ENCODE assay signal across 9 cellular contexts in the genomic region with DNA sequence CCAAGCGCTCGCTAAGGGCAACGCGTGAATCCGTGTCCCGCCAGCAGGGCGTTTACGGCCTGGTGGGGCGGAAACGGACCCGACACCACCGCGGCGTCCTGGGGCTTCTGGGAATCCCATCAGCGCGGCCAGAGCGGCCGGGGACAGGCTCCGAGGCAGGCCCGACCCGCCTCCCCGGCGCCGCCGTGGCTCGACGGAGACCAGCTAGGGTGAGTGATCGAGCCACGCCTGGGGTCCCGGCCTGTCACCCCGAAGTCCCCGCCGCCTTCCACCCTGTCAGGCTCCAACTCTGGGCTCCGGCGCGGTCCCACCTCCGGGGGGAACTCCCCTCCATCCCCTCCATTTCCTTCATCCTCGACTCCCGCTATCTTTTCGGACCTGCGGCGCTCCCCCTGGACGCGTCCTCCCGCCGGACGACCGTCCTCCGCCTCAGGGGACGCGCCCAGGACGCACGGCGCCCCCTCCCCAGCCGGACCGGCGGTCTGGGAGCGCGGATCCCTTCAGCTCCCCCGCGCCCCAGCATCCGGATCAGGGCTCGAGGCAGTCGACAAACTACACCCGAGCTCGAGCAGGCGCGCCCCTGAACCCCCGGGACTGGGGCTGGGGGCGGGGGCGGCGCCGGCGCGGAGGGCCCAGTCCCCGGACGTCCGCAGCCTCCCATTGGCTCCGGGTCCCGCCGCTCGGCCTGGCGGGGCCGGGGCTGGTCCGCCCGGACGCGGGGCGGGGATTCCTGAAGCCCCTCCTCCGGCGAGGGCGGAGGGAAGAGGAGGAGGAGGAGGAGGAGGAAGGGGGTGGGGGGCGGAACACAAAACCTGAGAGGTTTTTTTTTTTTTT. TPM values are rescaled to one million over a fixed set of nuclear protein-coding genes. Genes with fewer than 3 reads are reported as not detected.
DNase-seq lines count a peak whose midpoint lies in the region; ATAC-seq, FAIRE-seq and TF ChIP-seq lines count a peak whose summit lies in the region.
"Had no signal": no experiment of that assay in that cellular context is flagged by ENCODE, and none has a peak within 500 bp of the region (broad histone marks: within the 10 kb centered on the region; RNA-seq: fewer than 3 reads in every experiment).

No MANE protein-coding gene starts in this region.

- H3K36me3 Mint-ChIP-seq in dendritic cell treated with granulocyte-macrophage colony-stimulating factor and Interleukin-4, amounts not matched to agents 40 ng/mL and 50 ng/mL, for 4 days (ENCODE audit: low read depth), result peaks cover 28% of the 10 kb centered on the region

- H3K4me2 ChIP-seq in BLaER1, result peak overlapping the region; percentile 87

- no peaks in the 10 kb centered on the region for H3K27me3 ChIP-seq in BLaER1
- no peaks in the 10 kb centered on the region for H3K27me3 ChIP-seq in right lobe of liver

- peak overlapping the region; percentile 98 for H3K9ac ChIP-seq in BLaER1

- H3K9me3 ChIP-seq in BLaER1, result no peaks in the 10 kb centered on the region
- no peaks in the 10 kb centered on the region for H3K9me3 ChIP-seq in right lobe of liver

- H3K4me3 ChIP-seq in BLaER1 (peak overlapping the region; percentile 100), right lobe of liver (peak overlapping the region; percentile 99)

- H3K27ac ChIP-seq in BLaER1 (peak overlapping the region; percentile 99), right lobe of liver (peak overlapping the region; percentile 97 to 99 (median 98))

- peaks cover 9% of the 10 kb centered on the region for H3K27me3 Mint-ChIP-seq in dendritic cell treated with granulocyte-macrophage colony-stimulating factor and Interleukin-4, amounts not matched to agents 40 ng/mL and 50 ng/mL, for 4 days

- intact Hi-C loops in dendritic cell treated with granulocyte-macrophage colony-stimulating factor and Interleukin-4, amounts not matched to agents 40 ng/mL and 50 ng/mL, for 4 days (cut with micrococcal nuclease), result loop anchor here (1.0 to 2.0 kb wide), 2 partner anchors 8 to 93 kb away; a partner anchor contains a TSS
- intact Hi-C loops in right lobe of liver (cut with DNase I), result no loop called here

- peak overlapping the region; percentile 86 for H3K4me3 Mint-ChIP-seq in dendritic cell treated with granulocyte-macrophage colony-stimulating factor and Interleukin-4, amounts not matched to agents 40 ng/mL and 50 ng/mL, for 4 days

- H3K4me1 ChIP-seq in BLaER1, result peaks cover 41% of the 10 kb centered on the region
- peaks cover 0 to 19% (median 8%) of the 10 kb centered on the region in 4 donors for H3K4me1 ChIP-seq in right lobe of liver

- H3K27ac Mint-ChIP-seq in dendritic cell treated with granulocyte-macrophage colony-stimulating factor and Interleukin-4, amounts not matched to agents 40 ng/mL and 50 ng/mL, for 4 days, result peak overlapping the region; percentile 96

- WGBS in right lobe of liver (ENCODE audit: insufficient coverage, low coverage, low lambda C conversion rate, missing lambda C conversion rate), result 0% methylated on average over 38 of the region's 93 CpGs

- peak; percentile 92 for TF ChIP-seq POLR2A in right lobe of liver (IDR thresholded peaks at IDR 0.05)

- peaks cover 44% of the 10 kb centered on the region for H3K4me1 Mint-ChIP-seq in dendritic cell treated with granulocyte-macrophage colony-stimulating factor and Interleukin-4, amounts not matched to agents 40 ng/mL and 50 ng/mL, for 4 days (ENCODE audit: low read depth)

- TF ChIP-seq CTCF in right lobe of liver (IDR thresholded peaks at IDR 0.05), result peak in 2 of 4 donors; percentile 5 to 37

- no peaks in the 10 kb centered on the region for H3K36me3 ChIP-seq in BLaER1
- H3K36me3 ChIP-seq in right lobe of liver, result no peaks in the 10 kb centered on the region

- ATAC-seq in HG03442 (IDR thresholded peaks at IDR 0.05; ENCODE audit: unreplicated experiment) (peak; percentile 77), right lobe of liver (peak; percentile 83 to 94 (median 86))

- peak; percentile 49 for FAIRE-seq in GM19239 (lab: Jason Lieb, UNC)
- FAIRE-seq: colon had no signal

- no peaks in the 10 kb centered on the region for H3K9me3 Mint-ChIP-seq in dendritic cell treated with granulocyte-macrophage colony-stimulating factor and Interleukin-4, amounts not matched to agents 40 ng/mL and 50 ng/mL, for 4 days

- peaks cover 36% of the 10 kb centered on the region for H4K20me1 ChIP-seq in BLaER1

- DNase-seq in GM19239 (ENCODE audit: insufficient read length, low spot score) (peak; percentile 95), NCI-H524 treated with DMSO at 0.1 percent for 48 hours (lab: John Stamatoyannopoulos, UW) (peak; percentile 17), right lobe of liver (peak; percentile 95 to 97 (median 97))
- DNase-seq in activated CD4-positive, alpha-beta T cell treated with anti-CD3 and anti-CD28 coated beads, Interleukin-2, amount 50 U/mL, for 24 hours (ENCODE audit: low read depth in 1 of 2, low spot score in 1 of 2), result peak; percentile 92 to 94
- peak; percentile 93 for DNase-seq in stimulated activated CD4-positive, alpha-beta T cell treated with anti-CD3 and anti-CD28 coated beads, Interleukin-4, amount 100 ng/mL, for 24 hours

RNA-seq across cellular contexts. Expression of a gene that starts 0.6 kb away (rescaled TPM):
- total RNA-seq in right lobe of liver, result 1 to 10 TPM; 3.7 to 7.3 (median 6.4) TPM

RNA-seq across cellular contexts. Expression of a gene that starts 35.3 kb away (rescaled TPM):
- under 1 TPM in 4 of 6 experiments, not detected in 2; 0.12 to 0.25 (median 0.17) TPM for total RNA-seq in right lobe of liver

Comparison
In these comparisons a context has a peak if more than half of its experiments do, and no peak if none do; other contexts are left out.
1. Peak in every context shown above with its lines: DNase-seq, ATAC-seq, H3K4me3 ChIP-seq and H3K27ac ChIP-seq.
2. DNase-seq: peak in every context shown above with its lines; median percentile 97 in right lobe of liver; 95 in GM19239; 93 in activated CD4-positive, alpha-beta T cell treated with anti-CD3 and anti-CD28 coated beads, Interleukin-2, amount 50 U/mL, for 24 hours; 93 in stimulated activated CD4-positive, alpha-beta T cell treated with anti-CD3 and anti-CD28 coated beads, Interleukin-4, amount 100 ng/mL, for 24 hours; 17 in NCI-H524 treated with DMSO at 0.1 percent for 48 hours.